Comparison of ENCODE assay signal across 21 cellular contexts in genomic region chr3:58586776-58587192, GRCh38. TPM values are rescaled to one million over a fixed set of nuclear protein-coding genes. Genes with fewer than 3 reads are reported as not detected.
DNase-seq lines count a peak whose midpoint lies in the region; ATAC-seq and TF ChIP-seq lines count a peak whose summit lies in the region.
"Had no signal": no experiment of that assay in that cellular context is flagged by ENCODE, and none has a peak within 500 bp of the region (broad histone marks: within the 10 kb centered on the region; RNA-seq: fewer than 3 reads in every experiment).

No MANE protein-coding gene starts in this region.

- peaks cover 8% of the 10 kb centered on the region for H3K4me1 ChIP-seq in iPS-18a (ENCODE audit: control insufficient read depth, low read depth, low read length)

- no peaks in the 10 kb centered on the region for H3K36me3 Mint-ChIP-seq in CD4-positive, alpha-beta T cell (ENCODE audit: low read depth)
- H3K36me3 Mint-ChIP-seq in naive thymus-derived CD8-positive, alpha-beta T cell, result peaks cover 0 to 6% (median 2%) of the 10 kb centered on the region in 3 donors

- POLR2A ChIA-PET in CD4-positive, alpha-beta T cell (lab: Charles Lee), result no interaction called here
- POLR2A ChIA-PET in naive thymus-derived CD8-positive, alpha-beta T cell (lab: Charles Lee), result no interaction called here

- H3K9me3 ChIP-seq in iPS-18a (ENCODE audit: control insufficient read depth, low read depth, low read length), result no peaks in the 10 kb centered on the region
- no peaks in the 10 kb centered on the region for H3K9me3 ChIP-seq in CD4-positive, alpha-beta T cell (ENCODE audit: control insufficient read depth, low read length)
- H3K9me3 ChIP-seq: sigmoid colon, stomach had no signal

- intact Hi-C loops in CD4-positive, alpha-beta T cell (cut with DNase I, micrococcal nuclease), result no loop called here

- H3K9ac ChIP-seq in iPS-18a (ENCODE audit: low read length), result no peak overlapping the region
- H3K9ac ChIP-seq: KMS-11 had no signal

- peaks cover 62% of the 10 kb centered on the region for H3K27me3 Mint-ChIP-seq in CD4-positive, alpha-beta T cell
- peaks cover 28 to 48% (median 43%) of the 10 kb centered on the region in 5 donors for H3K27me3 Mint-ChIP-seq in naive thymus-derived CD8-positive, alpha-beta T cell

- DNase-seq in ELF-1 (ENCODE audit: low read depth, low spot score) (peak; percentile 61), NCI-H69 (lab: John Stamatoyannopoulos, UW) (peak; percentile 60), retina (peak; percentile 62), Ammon's horn (ENCODE audit: low spot score) (no peak)
- DNase-seq in activated effector memory CD4-positive, alpha-beta T cell treated with Interleukin-2 at 50 U/mL for 16 hours, result no peak
- no peak for DNase-seq in CD4-positive, alpha-beta T cell
- DNase-seq in naive thymus-derived CD8-positive, alpha-beta T cell, result no peak
- DNase-seq: activated CD4-positive, alpha-beta T cell treated with anti-CD3 and anti-CD28 coated beads for 4 hours; COR-L47; EL; left ventricle myocardium superior; NCI-H774; occipital lobe; PC-9; sigmoid colon; stimulated activated CD4-positive, alpha-beta T cell treated with anti-CD3 and anti-CD28 coated beads, Interleukin-2, amount 100 ng/mL, for 24 hours; stomach had no signal

- no peaks in the 10 kb centered on the region for H3K9me3 Mint-ChIP-seq in CD4-positive, alpha-beta T cell
- peaks cover 0 to 4% (median 0%) of the 10 kb centered on the region in 9 donors for H3K9me3 Mint-ChIP-seq in naive thymus-derived CD8-positive, alpha-beta T cell
- H3K9me3 Mint-ChIP-seq: activated T-helper 2 cell treated with anti-CD3 and anti-CD28 coated beads, Interferon-gamma antibody, Interleukin-2, Interleukin-4, amounts not matched to agents 10 μg/mL and 5 μg/mL and 100 μg/mL, durations not matched to agents 14 hours and 24 hours and 36 hours had no signal

- TF ChIP-seq CTCF in CD4-positive, alpha-beta T cell (IDR thresholded peaks at IDR 0.05), result no peak

- H3K27ac Mint-ChIP-seq in CD4-positive, alpha-beta T cell, result no peak overlapping the region
- no peak overlapping the region for H3K27ac Mint-ChIP-seq in naive thymus-derived CD8-positive, alpha-beta T cell
- H3K27ac Mint-ChIP-seq: activated T-helper 2 cell treated with anti-CD3 and anti-CD28 coated beads, Interferon-gamma antibody, Interleukin-2, Interleukin-4, amounts not matched to agents 10 μg/mL and 5 μg/mL and 100 μg/mL, durations not matched to agents 14 hours and 24 hours and 36 hours had no signal

- no peak for ATAC-seq in CD4-positive, alpha-beta T cell (ENCODE audit: poor library complexity)
- ATAC-seq in naive thymus-derived CD8-positive, alpha-beta T cell, result no peak
- ATAC-seq: left ventricle myocardium superior had no signal

- peaks cover 18% of the 10 kb centered on the region for H3K4me1 Mint-ChIP-seq in CD4-positive, alpha-beta T cell (ENCODE audit: low read depth)
- peaks cover 3 to 24% (median 19%) of the 10 kb centered on the region in 4 donors for H3K4me1 Mint-ChIP-seq in naive thymus-derived CD8-positive, alpha-beta T cell

- H3K27me3 ChIP-seq in iPS-18a (ENCODE audit: control insufficient read depth, insufficient read depth, low read length), result peaks cover 47% of the 10 kb centered on the region
- H3K27me3 ChIP-seq in CD4-positive, alpha-beta T cell (ENCODE audit: control insufficient read depth, insufficient read depth, low read length), result peaks cover 36% of the 10 kb centered on the region

- CTCF ChIA-PET in CD4-positive, alpha-beta T cell (lab: Charles Lee), result no interaction called here

- peak overlapping the region; percentile 39 for H3K4me3 ChIP-seq in iPS-18a (ENCODE audit: low read length)
- H3K4me3 ChIP-seq: PC-9, SK-N-MC had no signal

- H3K27ac ChIP-seq in iPS-18a (ENCODE audit: low read length), result no peak overlapping the region
- H3K27ac ChIP-seq in CD4-positive, alpha-beta T cell (ENCODE audit: low read depth, low read length), result no peak overlapping the region
- H3K27ac ChIP-seq: KMS-11, PC-9, SK-N-MC had no signal

- H3K4me3 Mint-ChIP-seq in CD4-positive, alpha-beta T cell, result no peak overlapping the region
- H3K4me3 Mint-ChIP-seq in naive thymus-derived CD8-positive, alpha-beta T cell, result peak overlapping the region in 2 of 10 donors; percentile 22 to 91

- no peaks in the 10 kb centered on the region for H3K36me3 ChIP-seq in iPS-18a (ENCODE audit: control insufficient read depth, low read depth, low read length)
- H3K36me3 ChIP-seq: sigmoid colon, stomach had no signal

RNA-seq across cellular contexts. Expression of gene FAM107A, which starts 9.6 kb away (rescaled TPM):
- not detected for total RNA-seq in CD4-positive, alpha-beta T cell
- not detected for total RNA-seq in naive thymus-derived CD8-positive, alpha-beta T cell
- polyA plus RNA-seq in naive thymus-derived CD8-positive, alpha-beta T cell, result not detected
- total RNA-seq: activated T-helper 2 cell treated with anti-CD3 and anti-CD28 coated beads, Interferon-gamma antibody, Interleukin-2, Interleukin-4, amounts not matched to agents 10 μg/mL and 5 μg/mL and 100 μg/mL, durations not matched to agents 14 hours and 24 hours and 36 hours; PC-9 had no signal

RNA-seq across cellular contexts. Expression of gene ACOX2, which starts 49.8 kb away (rescaled TPM):
- total RNA-seq in CD4-positive, alpha-beta T cell, result not detected
- total RNA-seq in naive thymus-derived CD8-positive, alpha-beta T cell, result not detected
- not detected for polyA plus RNA-seq in naive thymus-derived CD8-positive, alpha-beta T cell
- total RNA-seq: activated T-helper 2 cell treated with anti-CD3 and anti-CD28 coated beads, Interferon-gamma antibody, Interleukin-2, Interleukin-4, amounts not matched to agents 10 μg/mL and 5 μg/mL and 100 μg/mL, durations not matched to agents 14 hours and 24 hours and 36 hours had no signal

Comparison
In these comparisons a context has a peak if more than half of its experiments do, and no peak if none do; other contexts are left out.
1. DNase-seq: peak in ELF-1 (single experiment), NCI-H69 (single experiment) and retina (single experiment); none in activated effector memory CD4-positive, alpha-beta T cell treated with Interleukin-2 at 50 U/mL for 16 hours (single experiment), CD4-positive, alpha-beta T cell (0 of 10), naive thymus-derived CD8-positive, alpha-beta T cell (0 of 10) and Ammon's horn (single experiment).